Comparison of ENCODE assay signal across 8 cellular contexts in genomic region chr19:45528744-45529453, GRCh38. TPM values are rescaled to one million over a fixed set of nuclear protein-coding genes. Genes with fewer than 3 reads are reported as not detected.
DNase-seq lines count a peak whose midpoint lies in the region; ATAC-seq and TF ChIP-seq lines count a peak whose summit lies in the region.

No MANE protein-coding gene starts in this region.

- H3K27ac ChIP-seq in RWPE1 (peak overlapping the region; percentile 92), heart right ventricle (peak overlapping the region in 2 of 10 donors; percentile 6 to 60), prostate gland (peak overlapping the region; percentile 64 to 71)

- H3K4me1 ChIP-seq in heart right ventricle (peaks cover 6 to 43% (median 21%) of the 10 kb centered on the region in 9 donors), prostate gland (replicated peaks) (peaks cover 4% of the 10 kb centered on the region)

- peaks cover 0 to 7% (median 0%) of the 10 kb centered on the region in 7 donors for H3K27me3 ChIP-seq in heart right ventricle
- no peaks in the 10 kb centered on the region for H3K27me3 ChIP-seq in prostate gland (replicated peaks; ENCODE audit: insufficient read depth)

- 10% methylated on average over 51 of the region's 51 CpGs for WGBS in heart right ventricle, 2 donors
- WGBS in prostate gland = 2% methylated on average over 41 of the region's 51 CpGs

- ATAC-seq in heart right ventricle = peak in 5 of 8 donors; percentile 6 to 43 (median 24)
- no peak for ATAC-seq in GM21526 (IDR thresholded peaks at IDR 0.05; ENCODE audit: low FRiP score, unreplicated experiment)
- ATAC-seq in GM18858 (IDR thresholded peaks at IDR 0.05; ENCODE audit: unreplicated experiment) = no peak

- DNase-seq in NCI-H345 (lab: John Stamatoyannopoulos, UW) (peak; percentile 7), NCI-H345 treated with DMSO at 0.1 percent for 48 hours (lab: John Stamatoyannopoulos, UW; ENCODE audit: unreplicated experiment) (no peak), RWPE1 (ENCODE audit: low spot score) (peak; percentile 93), heart right ventricle (no peak), prostate gland (ENCODE audit: low spot score) (peak; percentile 74), SIG-M5 (lab: John Stamatoyannopoulos, UW) (no peak)

- H3K9me3 ChIP-seq in heart right ventricle (peaks cover 0 to 9% (median 0%) of the 10 kb centered on the region in 11 donors), prostate gland (no peaks in the 10 kb centered on the region)

- CTCF ChIA-PET in RWPE1 (lab: Yijun Ruan, JAX) = interaction anchor here (0.6 to 2.3 kb wide), 5 partner anchors 20 to 142 kb away, joined by 3 to 19 read pairs (median 5); no protein-coding TSS in a partner anchor

- TF ChIP-seq POLR2A in prostate gland (IDR thresholded peaks at IDR 0.05) = no peak

- intact Hi-C loops in heart right ventricle (cut with DNase I) (loop anchor here in 2 of 10 donors (5.0 kb wide), 2 partner anchors 33 to 38 kb away; no protein-coding TSS in a partner anchor), prostate gland (cut with DNase I) (loop anchor here (5.0 kb wide), 1 partner anchor 33 kb away; no protein-coding TSS in a partner anchor)

- POLR2A ChIA-PET in RWPE1 (lab: Yijun Ruan, JAX; ENCODE audit: low non-redundant PET) = interaction anchor here (1.0 kb wide), 1 partner anchor 21 kb away, joined by 7 read pairs; no protein-coding TSS in a partner anchor

- H3K36me3 ChIP-seq in heart right ventricle = peaks cover 0 to 42% (median 14%) of the 10 kb centered on the region in 9 donors
- H3K36me3 ChIP-seq in prostate gland = no peaks in the 10 kb centered on the region

- peak overlapping the region in 8 of 10 donors; percentile 13 to 38 (median 25) for H3K4me3 ChIP-seq in heart right ventricle
- peak overlapping the region; percentile 38 to 49 for H3K4me3 ChIP-seq in prostate gland

- TF ChIP-seq CTCF in RWPE1 (conservative IDR thresholded peaks at IDR 0.05; ENCODE audit: low read depth) (peak; percentile 46), heart right ventricle (IDR thresholded peaks at IDR 0.05) (peak in 2 of 9 donors; percentile 17 to 23), prostate gland (IDR thresholded peaks at IDR 0.05) (peak in 2 of 4 experiments; percentile 10 to 22)

RNA-seq across cellular contexts. Expression of gene VASP, which starts 21.6 kb away (rescaled TPM):
- total RNA-seq in heart right ventricle = 10 to 100 TPM; 24.9 to 78.6 (median 42.3) TPM
- 10 to 100 TPM; 62.3 to 70.0 TPM for polyA plus RNA-seq in heart right ventricle
- 100 to 1,000 TPM in 1 of 2 donors, 10 to 100 TPM in 1; 82.7 to 119 TPM for total RNA-seq in prostate gland

RNA-seq across cellular contexts. Expression of gene PPM1N, which starts 30.7 kb away (rescaled TPM):
- total RNA-seq in heart right ventricle (1 to 10 TPM in 1 of 10 donors, under 1 TPM in 4, not detected in 5; 0.32 to 3.6 (median 0.57) TPM), prostate gland (1 to 10 TPM in 1 of 2 donors, under 1 TPM in 1; 0.36 to 1.8 TPM)
- under 1 TPM; 0.51 to 0.68 TPM for polyA plus RNA-seq in heart right ventricle

RNA-seq across cellular contexts. Expression of gene RTN2, which starts 32.1 kb away (rescaled TPM):
- total RNA-seq in heart right ventricle (10 to 100 TPM; 15.9 to 33.7 (median 21.8) TPM), prostate gland (10 to 100 TPM in 1 of 2 donors, 1 to 10 TPM in 1; 7.2 to 19.7 TPM)
- polyA plus RNA-seq in heart right ventricle = 10 to 100 TPM; 11.1 to 13.3 TPM

RNA-seq across cellular contexts. Expression of gene OPA3, which starts 55.7 kb away (rescaled TPM):
- total RNA-seq in heart right ventricle (10 to 100 TPM; 20.0 to 27.9 (median 24.2) TPM), prostate gland (10 to 100 TPM in 1 of 2 donors, 1 to 10 TPM in 1; 7.2 to 14.5 TPM)
- 10 to 100 TPM; 10.2 to 10.7 TPM for polyA plus RNA-seq in heart right ventricle

Comparison
In these comparisons a context has a peak if more than half of its experiments do, and no peak if none do; other contexts are left out.
1. DNase-seq: peak in NCI-H345 (single experiment), RWPE1 (single experiment) and prostate gland (single experiment); none in NCI-H345 treated with DMSO at 0.1 percent for 48 hours (single experiment), heart right ventricle (0 of 2) and SIG-M5 (single experiment).
2. ATAC-seq: peak in heart right ventricle (5 of 8); none in GM21526 (single experiment) and GM18858 (single experiment).